13 cellular contexts compared by ENCODE assay signal in the genomic region with DNA sequence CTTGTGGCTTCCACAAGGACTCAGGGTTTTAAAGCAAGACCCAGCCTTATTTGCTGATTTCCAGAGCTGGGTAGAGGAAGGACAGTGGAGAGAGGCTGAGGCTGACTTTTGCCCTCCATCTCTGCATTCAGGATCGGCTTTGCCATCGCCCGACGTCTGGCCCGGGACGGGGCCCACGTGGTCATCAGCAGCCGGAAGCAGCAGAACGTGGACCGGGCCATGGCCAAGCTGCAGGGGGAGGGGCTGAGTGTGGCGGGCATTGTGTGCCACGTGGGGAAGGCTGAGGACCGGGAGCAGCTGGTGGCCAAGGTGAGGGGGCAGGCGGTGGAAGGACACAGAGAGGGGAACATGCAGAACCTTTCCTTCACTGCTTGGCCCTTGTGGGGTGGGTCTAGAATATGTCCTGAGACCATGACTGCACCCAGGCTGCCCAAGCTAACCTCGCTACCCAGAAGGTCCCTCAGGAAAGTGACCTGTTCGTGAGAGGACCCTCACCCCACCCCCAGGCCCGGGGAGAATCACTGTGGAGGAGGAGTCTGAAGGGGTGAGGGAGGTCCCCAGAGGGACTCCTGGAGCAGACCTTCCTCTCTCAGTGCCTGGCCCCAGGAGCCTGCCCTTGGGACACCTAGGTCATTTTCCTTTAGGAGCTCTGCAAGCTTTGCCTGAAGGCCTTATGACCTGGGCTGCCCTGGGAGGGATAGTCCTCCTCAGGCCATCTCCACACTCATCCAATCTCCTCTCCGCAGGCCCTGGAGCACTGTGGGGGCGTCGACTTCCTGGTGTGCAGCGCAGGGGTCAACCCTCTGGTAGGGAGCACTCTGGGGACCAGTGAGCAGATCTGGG. TPM values are rescaled to one million over a fixed set of nuclear protein-coding genes. Genes with fewer than 3 reads are reported as not detected.
"Had no signal": no experiment of that assay in that cellular context is flagged by ENCODE, and none has a peak within 500 bp of the region (broad histone marks: within the 10 kb centered on the region; RNA-seq: fewer than 3 reads in every experiment).

No MANE protein-coding gene starts in this region.

- H3K9me3 ChIP-seq: esophagus muscularis mucosa, left lung, thyroid gland had no signal

- H3K27me3 ChIP-seq: dorsolateral prefrontal cortex, esophagus muscularis mucosa, left lung, thyroid gland had no signal

- H3K4me3 ChIP-seq: dorsolateral prefrontal cortex, esophagus muscularis mucosa, left lung, thyroid gland had no signal

- H3K4me1 ChIP-seq: left lung had no signal

- DNase-seq: activated CD4-positive, alpha-beta T cell treated with anti-CD3 and anti-CD28 coated beads, Interleukin-2, amount 50 U/mL, for 4 hours; activated effector memory CD4-positive, alpha-beta T cell treated with anti-CD3 and anti-CD28 coated beads, Interleukin-2, amount 50 U/mL, for 16 hours; activated T-cell treated with anti-CD3 and anti-CD28 coated beads, Interleukin-2, amount 50 U/mL, for 4 hours; dorsolateral prefrontal cortex; left lung; natural killer cell; occipital lobe; T-helper 17 cell; thyroid gland had no signal

- H3K27ac ChIP-seq: left lung, thyroid gland had no signal

- H3K36me3 ChIP-seq: esophagus muscularis mucosa, left lung, thyroid gland had no signal

RNA-seq across cellular contexts. Expression of gene DHRS2, which starts 3.1 kb away (rescaled TPM):
- total RNA-seq: bronchial epithelial cell, chondrocyte, skeletal muscle tissue, T-helper 17 cell, thyroid gland had no signal
